9 cellular contexts compared by ENCODE assay signal in genomic region chr9:95462419-95463121, GRCh38. TPM values are rescaled to one million over a fixed set of nuclear protein-coding genes. Genes with fewer than 3 reads are reported as not detected.
DNase-seq lines count a peak whose midpoint lies in the region; ATAC-seq, FAIRE-seq and TF ChIP-seq lines count a peak whose summit lies in the region.
"Had no signal": no experiment of that assay in that cellular context is flagged by ENCODE, and none has a peak within 500 bp of the region (broad histone marks: within the 10 kb centered on the region; RNA-seq: fewer than 3 reads in every experiment).

No MANE protein-coding gene starts in this region.

- intact Hi-C loops in HepG2 (cut with micrococcal nuclease; ENCODE audit: unreplicated experiment): no loop called here

- peaks cover 2 to 13% (median 12%) of the 10 kb centered on the region in 4 donors for H3K36me3 ChIP-seq in liver (ENCODE audit: control insufficient read depth in 4 of 4, insufficient read depth in 3 of 4, low read depth in 1 of 4, low read length in 3 of 4)
- H3K36me3 ChIP-seq in HepG2 (replicated peaks in 1 of 2; ENCODE audit: control insufficient read depth in 1 of 2, insufficient read depth in 2 of 2, low read length in 2 of 2): peaks cover 15 to 56% of the 10 kb centered on the region in 2 experiments
- H3K36me3 ChIP-seq in effector memory CD4-positive, alpha-beta T cell (ENCODE audit: control insufficient read depth, insufficient read depth, low read length): no peaks in the 10 kb centered on the region
- H3K36me3 ChIP-seq in muscle layer of duodenum (ENCODE audit: control insufficient read depth in 1 of 2, insufficient read depth in 2 of 2, low read length in 2 of 2): peaks cover 13 to 30% of the 10 kb centered on the region in 2 donors

- no peak overlapping the region for H3K4me2 ChIP-seq in HepG2 (ENCODE audit: low read depth, low read length)

- H2AFZ ChIP-seq in HepG2 (ENCODE audit: low read length): no peak overlapping the region

- WGBS in liver: 49% methylated on average over 21 of the region's 21 CpGs
- 95% methylated on average over 20 of the region's 21 CpGs for WGBS in HepG2 (ENCODE audit: low lambda C conversion rate)

- no peak for TF ChIP-seq CTCF in liver (IDR thresholded peaks at IDR 0.05; ENCODE audit: low read depth, low read length, missing input control)
- TF ChIP-seq CTCF in HepG2 (CRISPR knock-in tag; IDR thresholded peaks at IDR 0.05): no peak

- TF ChIP-seq RAD21 in liver (IDR thresholded peaks at IDR 0.05): peak in 1 of 2 donors; percentile 31
- no peak for TF ChIP-seq RAD21 in HepG2 (CRISPR knock-in tag; IDR thresholded peaks at IDR 0.05)

- in situ Hi-C loops in HepG2 (cut with HindIII; ENCODE audit: extremely low pct_ligation_motif_present, low pct_unique_long_range_greater_than_20kb): no loop called here

- no peak for ATAC-seq in HepG2
- ATAC-seq in HG03108 (IDR thresholded peaks at IDR 0.05; ENCODE audit: unreplicated experiment): peak; percentile 91

- TF ChIP-seq POLR2A in HepG2 (IDR thresholded peaks at IDR 0.05; ENCODE audit: insufficient read depth in 1 of 2, low read depth in 2 of 2, low read length in 2 of 2): no peak

- no peak for FAIRE-seq in HepG2 (lab: Jason Lieb, UNC)
- FAIRE-seq: G401.6 had no signal

- H3K9ac ChIP-seq in liver (ENCODE audit: low read depth in 1 of 2, low read length in 2 of 2) (no peak overlapping the region), HepG2 (ENCODE audit: insufficient read depth, low read depth, low read length) (no peak overlapping the region)

- H3K4me1 ChIP-seq in liver (ENCODE audit: control insufficient read depth in 4 of 4, insufficient read depth in 4 of 4, low read length in 3 of 4) (no peaks in the 10 kb centered on the region), HepG2 (ENCODE audit: insufficient read depth, low read length) (no peaks in the 10 kb centered on the region), muscle layer of duodenum (ENCODE audit: control insufficient read depth in 1 of 2, insufficient read depth in 2 of 2, low read length in 2 of 2) (peaks cover 12 to 53% of the 10 kb centered on the region in 2 donors)
- peaks cover 22% of the 10 kb centered on the region for H3K4me1 ChIP-seq in effector memory CD4-positive, alpha-beta T cell (ENCODE audit: control insufficient read depth, insufficient read depth, low read length, poor library complexity, severe bottlenecking)

- peak overlapping the region in 1 of 3 donors; percentile 9 for H3K4me3 ChIP-seq in liver (ENCODE audit: low read depth in 1 of 3, low read length in 3 of 3)
- no peak overlapping the region for H3K4me3 ChIP-seq in HepG2 (replicated peaks in 1 of 3; ENCODE audit: insufficient read depth in 1 of 3, low read depth in 2 of 3, low read length in 3 of 3)
- peak overlapping the region; percentile 41 for H3K4me3 ChIP-seq in effector memory CD4-positive, alpha-beta T cell (ENCODE audit: insufficient read depth, low read depth, low read length, poor library complexity, severe bottlenecking)
- peak overlapping the region; percentile 23 to 37 for H3K4me3 ChIP-seq in muscle layer of duodenum (ENCODE audit: low read depth in 1 of 2, low read length in 2 of 2)

- no TSS peak for BruUV-seq in HepG2 (replicated peaks; lab: Mats Ljungman, UMichigan)

- H3K27me3 ChIP-seq in liver (ENCODE audit: control insufficient read depth in 4 of 4, insufficient read depth in 4 of 4, low read length in 3 of 4): no peaks in the 10 kb centered on the region
- H3K27me3 ChIP-seq in HepG2 (ENCODE audit: control insufficient read depth in 1 of 2, insufficient read depth in 2 of 2, low read length in 2 of 2): no peaks in the 10 kb centered on the region
- H3K27me3 ChIP-seq in effector memory CD4-positive, alpha-beta T cell (replicated peaks; ENCODE audit: control insufficient read depth, insufficient read depth, low read length, poor library complexity, severe bottlenecking): no peaks in the 10 kb centered on the region
- no peaks in the 10 kb centered on the region for H3K27me3 ChIP-seq in muscle layer of duodenum (ENCODE audit: low read depth, low read length)

- CTCF ChIA-PET in HepG2 (lab: Yijun Ruan, JAX; ENCODE audit: low intra/inter-chr PET ratio, low total read pairs): no interaction called here

- no peak for DNase-seq in HepG2 (ENCODE audit: low spot score)
- peak; percentile 25 for DNase-seq in NCI-H69 (lab: John Stamatoyannopoulos, UW)
- DNase-seq in activated CD8-positive, alpha-beta memory T cell treated with anti-CD3 and anti-CD28 coated beads for 24 hours: peak; percentile 86
- DNase-seq in effector memory CD4-positive, alpha-beta T cell: peak; percentile 65 to 67 (median 66)
- peak; percentile 57 to 68 for DNase-seq in stimulated activated CD8-positive, alpha-beta memory T cell treated with anti-CD3 and anti-CD28 coated beads, Interleukin-7, amount 100 ng/mL, for 4 hours (ENCODE audit: low read depth in 2 of 2)

- POLR2A ChIA-PET in HepG2 (lab: Yijun Ruan, JAX): no interaction called here

- H3K27ac ChIP-seq in liver (ENCODE audit: low read depth in 1 of 2, low read length in 2 of 2) (no peak overlapping the region), HepG2 (ENCODE audit: extremely low read length, insufficient read depth, low read length) (no peak overlapping the region), muscle layer of duodenum (ENCODE audit: low read length) (peak overlapping the region; percentile 56)
- peak overlapping the region; percentile 16 for H3K27ac ChIP-seq in effector memory CD4-positive, alpha-beta T cell (ENCODE audit: insufficient read depth, low read length, poor library complexity, severe bottlenecking)

- TF ChIP-seq EP300 in HepG2 (IDR thresholded peaks at IDR 0.05; ENCODE audit: low read depth in 2 of 2, low read length in 2 of 2): no peak
- TF ChIP-seq EP300 in HepG2 (CRISPR knock-in tag; IDR thresholded peaks at IDR 0.05; ENCODE audit: borderline replicate concordance): no peak

- no peaks in the 10 kb centered on the region for H4K20me1 ChIP-seq in HepG2 (ENCODE audit: insufficient read depth, low read length)

- no peaks in the 10 kb centered on the region for H3K9me3 ChIP-seq in liver (ENCODE audit: control insufficient read depth in 4 of 4, low read length in 3 of 4)
- no peaks in the 10 kb centered on the region for H3K9me3 ChIP-seq in HepG2 (ENCODE audit: low read length)
- no peaks in the 10 kb centered on the region for H3K9me3 ChIP-seq in effector memory CD4-positive, alpha-beta T cell (ENCODE audit: control insufficient read depth, low read length)
- H3K9me3 ChIP-seq in muscle layer of duodenum (ENCODE audit: control insufficient read depth in 1 of 2, low read length in 2 of 2): no peaks in the 10 kb centered on the region

- no peaks in the 10 kb centered on the region for H3K79me2 ChIP-seq in HepG2 (ENCODE audit: insufficient read depth, low read length)

TF ChIP-seq in liver, 16 proteins besides CTCF, POLR2A, EP300 and RAD21:
- TF ChIP-seq SP1 (IDR thresholded peaks at IDR 0.05) (peak; percentile 18), GABPA (IDR thresholded peaks at IDR 0.05 in 1 of 2, conservative IDR thresholded peaks at IDR 0.05 in 1 of 2) (no peak)
TF ChIP-seq in liver: peak in this region for 1.

TF ChIP-seq in HepG2, 621 proteins besides CTCF, POLR2A, EP300 and RAD21 (continues in another document):
- TF ChIP-seq PATZ1 (CRISPR knock-in tag; IDR thresholded peaks at IDR 0.05) (no peak), HIVEP1 (CRISPR knock-in tag; IDR thresholded peaks at IDR 0.05) (no peak), MBD4 (IDR thresholded peaks at IDR 0.05; ENCODE audit: borderline replicate concordance, low read length) (no peak)

RNA-seq across cellular contexts. Expression of gene PTCH1, which starts 54.2 kb away (rescaled TPM):
- total RNA-seq in liver (1 to 10 TPM; 1.7 to 2.5 TPM), HepG2 (2016; rRNA removed; fragmentation: Illumina TruSeq; extraction: Trizol) (2.6 and 2.8 TPM in 2 replicates)
- polyA plus RNA-seq in liver (1 to 10 TPM; 1.2 to 5.0 TPM), HepG2 (2011; rRNA removed) (2.9 and 3.9 TPM in 2 replicates)
- total RNA-seq in HepG2 (2016; cell fraction: cytosol; rRNA removed; fragmentation: Illumina TruSeq; extraction: Trizol; ENCODE audit: low read depth): 1.5 and 2.5 TPM in 2 replicates
- 2.4 and 2.8 TPM in 2 replicates for total RNA-seq in HepG2 (2016; cell fraction: insoluble cytoplasmic fraction; rRNA removed; fragmentation: Illumina TruSeq; extraction: Trizol)
- total RNA-seq in HepG2 (2016; cell fraction: membrane; rRNA removed; fragmentation: Illumina TruSeq; extraction: Trizol): 2.2 TPM in 2 replicates
- total RNA-seq in HepG2 (2016; cell fraction: nucleus; rRNA removed; fragmentation: Illumina TruSeq; extraction: Trizol): 5.0 and 8.5 TPM in 2 replicates
- polyA plus RNA-seq in HepG2 (2011; cell fraction: cytosol; rRNA removed): 1.6 and 1.7 TPM in 2 replicates
- polyA plus RNA-seq in HepG2 (2011; cell fraction: nucleus; rRNA removed): 10.6 TPM in 2 replicates
- polyA plus RNA-seq in HepG2 (2012): 4.2 and 4.9 TPM in 2 replicates
- polyA plus RNA-seq in HepG2 (2016; cell fraction: cytosol; fragmentation: Illumina TruSeq; extraction: Trizol; ENCODE audit: low read depth): 0.23 and 0.42 TPM in 2 replicates
- 1.0 and 3.0 TPM in 2 replicates for polyA plus RNA-seq in HepG2 (2016; cell fraction: insoluble cytoplasmic fraction; fragmentation: Illumina TruSeq; extraction: Trizol; ENCODE audit: low read depth)
- polyA plus RNA-seq in HepG2 (2016; cell fraction: membrane; fragmentation: Illumina TruSeq; extraction: Trizol; ENCODE audit: low read depth): 0.34 and 0.76 TPM in 2 replicates
- polyA plus RNA-seq in HepG2 (2016; cell fraction: nucleus; fragmentation: Illumina TruSeq; extraction: Trizol; ENCODE audit: insufficient read depth, low read depth): 8.5 and 10.5 TPM in 2 replicates
- polyA minus RNA-seq in HepG2 (2011; rRNA and poly(A)+ RNA removed; ENCODE audit: low replicate concordance): 12.2 and 12.3 TPM in 2 replicates
- polyA minus RNA-seq in HepG2 (2011; cell fraction: cytosol; rRNA and poly(A)+ RNA removed): 5.9 and 10.5 TPM in 2 replicates
- polyA minus RNA-seq in HepG2 (2011; cell fraction: nucleus; rRNA and poly(A)+ RNA removed): 13.8 and 22.4 TPM in 2 replicates

Comparison
In these comparisons a context has a peak if more than half of its experiments do, and no peak if none do; other contexts are left out.
1. H3K27ac ChIP-seq: peak in effector memory CD4-positive, alpha-beta T cell (single experiment) and muscle layer of duodenum (single experiment); none in liver (0 of 2) and HepG2 (single experiment).
2. H3K4me3 ChIP-seq: peak in effector memory CD4-positive, alpha-beta T cell (single experiment) and muscle layer of duodenum (2 of 2); none in HepG2 (0 of 3).